In the genomic region with DNA sequence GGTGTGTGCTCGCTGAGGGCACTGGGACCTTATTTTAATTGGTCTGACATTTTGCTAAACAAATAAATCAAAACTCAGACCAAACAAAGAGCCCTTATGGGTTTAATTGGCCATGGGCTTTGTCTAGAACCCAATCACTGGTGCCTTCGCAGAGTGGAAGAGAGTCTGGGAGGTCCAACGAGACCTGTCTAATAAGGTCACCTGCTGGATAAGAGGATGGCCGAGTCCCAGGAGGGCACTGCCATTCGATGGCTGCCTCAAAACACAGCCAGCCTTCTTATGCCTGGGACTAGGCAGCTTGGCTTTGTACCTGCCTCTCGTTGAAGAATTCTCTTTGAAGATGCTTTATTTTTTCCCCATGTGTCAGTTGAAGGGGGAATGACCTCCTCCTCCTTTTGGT, we compare ENCODE assay signal across 33 cellular contexts.
DNase-seq lines count a peak whose midpoint lies in the region; TF ChIP-seq lines count a peak whose summit lies in the region.
"Had no signal": no experiment of that assay in that cellular context is flagged by ENCODE, and none has a peak within 500 bp of the region (broad histone marks: within the 10 kb centered on the region; RNA-seq: fewer than 3 reads in every experiment).

No MANE protein-coding gene starts in this region.

- H3K27ac ChIP-seq in neural progenitor cell: no peak overlapping the region
- H3K27ac ChIP-seq: body of pancreas, esophagus muscularis mucosa, left ventricle myocardium inferior, pancreas, tibial artery, WERI-Rb-1 had no signal

- H3K27me3 Mint-ChIP-seq in neural progenitor cell (ENCODE audit: insufficient read depth, low read depth) (peaks cover 18% of the 10 kb centered on the region), osteocyte (ENCODE audit: unreplicated experiment) (peaks cover 30% of the 10 kb centered on the region)
- H3K27me3 Mint-ChIP-seq: stimulated activated naive CD8-positive, alpha-beta T cell treated with anti-CD3 and anti-CD28 coated beads, Interleukin-15, Interleukin-2, amounts not matched to agents 100 ng/mL and 50 ng/mL, for 24 hours had no signal

- H3K27ac Mint-ChIP-seq in neural progenitor cell (peak overlapping the region; percentile 7), osteocyte (ENCODE audit: unreplicated experiment) (no peak overlapping the region)
- H3K27ac Mint-ChIP-seq: activated naive CD4-positive, alpha-beta T cell treated with anti-CD3 and anti-CD28 coated beads, Interleukin-2, amount 10 ng/mL, durations not matched to agents 7 days and 5 days; activated T-helper 17 cell treated with anti-CD3 and anti-CD28 coated beads, Interleukin-2, amount 50 U/mL, for 72 hours; CD4-positive, CD25-positive, alpha-beta regulatory T cell; dendritic cell treated with granulocyte-macrophage colony-stimulating factor and Interleukin-4, amounts not matched to agents 40 ng/mL and 50 ng/mL, for 4 days; nephron progenitor cell; stimulated activated naive CD8-positive, alpha-beta T cell treated with anti-CD3 and anti-CD28 coated beads, Interleukin-15, Interleukin-2, amounts not matched to agents 100 ng/mL and 50 ng/mL, for 24 hours; T-cell had no signal

- peaks cover 23% of the 10 kb centered on the region for H3K4me1 Mint-ChIP-seq in neural progenitor cell
- no peaks in the 10 kb centered on the region for H3K4me1 Mint-ChIP-seq in osteocyte (ENCODE audit: unreplicated experiment)
- H3K4me1 Mint-ChIP-seq: activated naive CD4-positive, alpha-beta T cell treated with anti-CD3 and anti-CD28 coated beads, Interleukin-2, amount 10 ng/mL, durations not matched to agents 7 days and 5 days; activated T-helper 17 cell treated with anti-CD3 and anti-CD28 coated beads, Interleukin-2, amount 50 U/mL, for 72 hours; CD4-positive, CD25-positive, alpha-beta regulatory T cell; central memory CD8-positive, alpha-beta T cell; T-cell had no signal

- no peak overlapping the region for H2AFZ ChIP-seq in neural progenitor cell (replicated peaks)

- H4K20me1 ChIP-seq in neural progenitor cell (ENCODE audit: low read depth): no peaks in the 10 kb centered on the region

- no peaks in the 10 kb centered on the region for H3K79me2 ChIP-seq in neural progenitor cell (ENCODE audit: low read depth)

- H3K36me3 ChIP-seq in neural progenitor cell: no peaks in the 10 kb centered on the region
- H3K36me3 ChIP-seq: HAP-1, pancreas, tibial artery, WERI-Rb-1 had no signal

- peaks cover 13% of the 10 kb centered on the region for H3K4me1 ChIP-seq in neural progenitor cell
- H3K4me1 ChIP-seq: body of pancreas, esophagus muscularis mucosa, HAP-1, left ventricle myocardium inferior, pancreas, tibial artery had no signal

- no peaks in the 10 kb centered on the region for H3K9me3 ChIP-seq in neural progenitor cell (ENCODE audit: low read depth)
- H3K9me3 ChIP-seq: body of pancreas, esophagus muscularis mucosa, HAP-1, left ventricle myocardium inferior, pancreas, tibial artery had no signal

- no peak overlapping the region for H3K9ac ChIP-seq in neural progenitor cell

- H3K4me2 ChIP-seq in neural progenitor cell: no peak overlapping the region

- H3K4me3 Mint-ChIP-seq in neural progenitor cell (no peak overlapping the region), osteocyte (ENCODE audit: unreplicated experiment) (no peak overlapping the region)
- H3K4me3 Mint-ChIP-seq: activated naive CD4-positive, alpha-beta T cell treated with anti-CD3 and anti-CD28 coated beads, Interleukin-2, amount 10 ng/mL, durations not matched to agents 7 days and 5 days; activated T-helper 17 cell treated with anti-CD3 and anti-CD28 coated beads, Interleukin-2, amount 50 U/mL, for 72 hours; CD4-positive, CD25-positive, alpha-beta regulatory T cell; central memory CD8-positive, alpha-beta T cell; dendritic cell treated with granulocyte-macrophage colony-stimulating factor and Interleukin-4, amounts not matched to agents 40 ng/mL and 50 ng/mL, for 4 days; nephron progenitor cell; stimulated activated naive CD8-positive, alpha-beta T cell treated with anti-CD3 and anti-CD28 coated beads, Interleukin-15, Interleukin-2, amounts not matched to agents 100 ng/mL and 50 ng/mL, for 24 hours; T-cell had no signal

- no peaks in the 10 kb centered on the region for H3K36me3 Mint-ChIP-seq in neural progenitor cell
- H3K36me3 Mint-ChIP-seq in osteocyte (ENCODE audit: unreplicated experiment): no peaks in the 10 kb centered on the region
- H3K36me3 Mint-ChIP-seq: activated naive CD4-positive, alpha-beta T cell treated with anti-CD3 and anti-CD28 coated beads, Interleukin-2, amount 10 ng/mL, durations not matched to agents 7 days and 5 days; T-cell had no signal

- H3K4me3 ChIP-seq in neural progenitor cell: no peak overlapping the region
- H3K4me3 ChIP-seq: body of pancreas, esophagus muscularis mucosa, HAP-1, left ventricle myocardium inferior, pancreas, tibial artery had no signal

- no peaks in the 10 kb centered on the region for H3K9me3 Mint-ChIP-seq in neural progenitor cell
- H3K9me3 Mint-ChIP-seq in osteocyte (ENCODE audit: unreplicated experiment): no peaks in the 10 kb centered on the region
- H3K9me3 Mint-ChIP-seq: activated naive CD4-positive, alpha-beta T cell treated with anti-CD3 and anti-CD28 coated beads, Interleukin-2, amount 10 ng/mL, durations not matched to agents 7 days and 5 days; activated T-helper 17 cell treated with anti-CD3 and anti-CD28 coated beads, Interleukin-2, amount 50 U/mL, for 72 hours; CD4-positive, CD25-positive, alpha-beta regulatory T cell; central memory CD8-positive, alpha-beta T cell; dendritic cell treated with granulocyte-macrophage colony-stimulating factor and Interleukin-4, amounts not matched to agents 40 ng/mL and 50 ng/mL, for 4 days; nephron progenitor cell; stimulated activated naive CD8-positive, alpha-beta T cell treated with anti-CD3 and anti-CD28 coated beads, Interleukin-15, Interleukin-2, amounts not matched to agents 100 ng/mL and 50 ng/mL, for 24 hours; T-cell had no signal

- DNase-seq in DMS79 treated with DMSO at 0.1 percent for 48 hours (lab: John Stamatoyannopoulos, UW) (peak; percentile 99), NCI-H187 treated with DMSO at 0.1 percent for 48 hours (lab: John Stamatoyannopoulos, UW) (peak; percentile 77), NCI-H526 treated with DMSO at 0.1 percent for 48 hours (lab: John Stamatoyannopoulos, UW) (peak; percentile 41), neural progenitor cell (ENCODE audit: low spot score) (no peak), osteocyte (ENCODE audit: extremely low spot score, unreplicated experiment) (no peak), NCI-H524 (lab: John Stamatoyannopoulos, UW) (no peak), NCI-H2196 (lab: John Stamatoyannopoulos, UW; ENCODE audit: unreplicated experiment) (no peak), MV-4-11 (lab: John Stamatoyannopoulos, UW) (no peak)
- DNase-seq: activated CD4-positive, alpha-beta T cell treated with anti-CD3 and anti-CD28 coated beads for 48 hours; activated naive CD4-positive, alpha-beta T cell treated with anti-CD3 and anti-CD28 coated beads, Interleukin-2, amount 10 ng/mL, durations not matched to agents 7 days and 5 days; AML-193; body of pancreas; CD4-positive, CD25-positive, alpha-beta regulatory T cell; DMS 273 treated with DMSO at 0.1 percent for 48 hours; foreskin fibroblast; islet precursor cell; Kasumi-1; left ventricle myocardium inferior; mesenchymal stem cell; NCI-H82; nephron progenitor cell; pancreas; small intestine; stimulated activated CD4-positive, alpha-beta T cell treated with anti-CD3 and anti-CD28 coated beads, Interleukin-1b, Interleukin-23, amount 100 ng/mL, for 48 hours; T-cell; tibial artery; WERI-Rb-1 had no signal

- no peaks in the 10 kb centered on the region for H3F3A ChIP-seq in neural progenitor cell (ENCODE audit: low read depth)

- no peak for TF ChIP-seq CTCF in neural progenitor cell (IDR thresholded peaks at IDR 0.05)
- no peak for TF ChIP-seq CTCF in osteocyte (IDR thresholded peaks at IDR 0.05)

- peaks cover 4% of the 10 kb centered on the region for H3K27me3 ChIP-seq in neural progenitor cell
- H3K27me3 ChIP-seq: body of pancreas, pancreas had no signal

Comparison
In these comparisons a context has a peak if more than half of its experiments do, and no peak if none do; other contexts are left out.
1. DNase-seq: peak in DMS79 treated with DMSO at 0.1 percent for 48 hours (single experiment), NCI-H187 treated with DMSO at 0.1 percent for 48 hours (single experiment) and NCI-H526 treated with DMSO at 0.1 percent for 48 hours (single experiment); none in neural progenitor cell (single experiment), osteocyte (single experiment), NCI-H524 (0 of 2), NCI-H2196 (single experiment) and MV-4-11 (single experiment).